ENCODE assay signal across 1 cellular context in the genomic region with DNA sequence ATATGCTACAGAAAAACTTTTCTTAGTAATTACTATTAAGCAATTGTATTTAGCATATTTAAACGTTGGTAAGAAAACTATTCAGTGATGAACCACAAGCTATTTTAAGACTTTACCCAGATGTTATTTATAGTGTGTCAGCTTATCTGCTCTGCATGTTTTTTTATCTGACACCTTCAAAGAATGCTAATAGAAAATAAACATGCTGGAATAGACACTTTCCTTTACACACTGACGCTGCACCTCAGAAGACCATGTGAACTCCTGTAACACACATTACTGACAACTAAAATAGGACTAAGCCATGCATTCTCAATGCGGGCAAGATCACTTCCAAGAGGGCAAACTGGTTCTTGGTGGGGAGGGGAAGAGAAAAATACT.
TF ChIP-seq lines count a peak whose summit lies in the region.

No MANE protein-coding gene starts in this region.

TF ChIP-seq in WTC11, 78 proteins besides CTCF, POLR2A, EP300 and RAD21 (continued from another document):
- TF ChIP-seq, protein P1, sequence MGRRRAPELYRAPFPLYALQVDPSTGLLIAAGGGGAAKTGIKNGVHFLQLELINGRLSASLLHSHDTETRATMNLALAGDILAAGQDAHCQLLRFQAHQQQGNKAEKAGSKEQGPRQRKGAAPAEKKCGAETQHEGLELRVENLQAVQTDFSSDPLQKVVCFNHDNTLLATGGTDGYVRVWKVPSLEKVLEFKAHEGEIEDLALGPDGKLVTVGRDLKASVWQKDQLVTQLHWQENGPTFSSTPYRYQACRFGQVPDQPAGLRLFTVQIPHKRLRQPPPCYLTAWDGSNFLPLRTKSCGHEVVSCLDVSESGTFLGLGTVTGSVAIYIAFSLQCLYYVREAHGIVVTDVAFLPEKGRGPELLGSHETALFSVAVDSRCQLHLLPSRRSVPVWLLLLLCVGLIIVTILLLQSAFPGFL (CRISPR knock-in tag; IDR thresholded peaks at IDR 0.05; ENCODE audit: borderline replicate concordance): no peak
- TF ChIP-seq NR1H2 (CRISPR knock-in tag; IDR thresholded peaks at IDR 0.05) (no peak), JUN (CRISPR knock-in tag; IDR thresholded peaks at IDR 0.05) (no peak), KAT7 (CRISPR knock-in tag; IDR thresholded peaks at IDR 0.05; ENCODE audit: borderline replicate concordance) (no peak), ZNF317 (CRISPR knock-in tag; IDR thresholded peaks at IDR 0.05; ENCODE audit: borderline replicate concordance, low read depth) (no peak)
TF ChIP-seq in WTC11: peak in this region for 0.
